ENCODE assay signal across 12 cellular contexts in the genomic region with DNA sequence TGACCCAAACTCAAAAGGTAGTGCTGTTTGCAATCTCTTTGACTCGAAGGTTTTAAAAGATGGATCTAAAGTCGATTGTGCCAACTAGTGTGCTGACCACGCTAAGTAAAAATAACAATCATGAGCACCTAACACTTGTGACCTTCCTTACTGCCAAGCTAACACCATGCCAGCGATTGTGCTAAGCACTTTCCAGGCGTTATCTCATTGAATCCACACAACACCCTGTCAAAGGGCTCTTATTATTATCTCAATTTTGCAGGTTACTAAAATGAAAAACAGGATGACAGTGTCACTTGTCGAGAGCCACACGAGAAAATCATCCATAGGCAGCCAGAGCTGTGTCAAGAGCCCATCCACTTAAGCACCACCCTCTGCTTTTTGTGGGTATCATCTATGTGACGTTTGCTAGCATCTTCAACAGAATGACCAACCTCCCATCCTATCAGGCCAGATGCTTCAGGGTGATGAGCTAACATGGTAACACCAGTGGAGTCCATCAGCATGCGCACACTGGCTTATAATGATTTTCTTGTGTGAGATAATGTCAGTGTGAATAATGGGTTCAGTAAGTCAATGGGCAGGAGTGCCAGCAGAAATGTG. TPM values are rescaled to one million over a fixed set of nuclear protein-coding genes. Genes with fewer than 3 reads are reported as not detected.
DNase-seq lines count a peak whose midpoint lies in the region; ATAC-seq and TF ChIP-seq lines count a peak whose summit lies in the region.
"Had no signal": no experiment of that assay in that cellular context is flagged by ENCODE, and none has a peak within 500 bp of the region (broad histone marks: within the 10 kb centered on the region; RNA-seq: fewer than 3 reads in every experiment).

No MANE protein-coding gene starts in this region.

- no peak for ATAC-seq in activated naive CD8-positive, alpha-beta T cell treated with anti-CD3 and anti-CD28 coated beads, Interleukin-2, amount 50 U/mL, for 24 hours

- TF ChIP-seq CTCF in colonic mucosa (IDR thresholded peaks at IDR 0.05), result no peak

- intact Hi-C loops in CD4-positive, alpha-beta memory T cell (cut with micrococcal nuclease), result loop anchor here (1.0 kb wide), 1 partner anchor 11 kb away; a partner anchor contains a TSS
- intact Hi-C loops in colonic mucosa (cut with DNase I), result no loop called here

- no peak overlapping the region for H3K27ac ChIP-seq in CD4-positive, alpha-beta memory T cell (ENCODE audit: low read depth, low read length)
- no peak overlapping the region for H3K27ac ChIP-seq in HUES6 (ENCODE audit: low read depth, low read length)
- H3K27ac ChIP-seq in muscle layer of duodenum (ENCODE audit: low read length), result no peak overlapping the region
- no peak overlapping the region for H3K27ac ChIP-seq in colonic mucosa

- CTCF ChIA-PET in CD4-positive, alpha-beta memory T cell (lab: Charles Lee; ENCODE audit: partially characterized antibody), result interaction anchor here (5.3 to 6.5 kb wide), 2 partner anchors 27 to 33 kb away, joined by 57 to 78 read pairs; no protein-coding TSS in a partner anchor

- peak overlapping the region; percentile 67 to 81 (median 77) for H3K4me3 Mint-ChIP-seq in CD4-positive, alpha-beta memory T cell
- peak overlapping the region; percentile 73 for H3K4me3 Mint-ChIP-seq in activated naive CD8-positive, alpha-beta T cell treated with anti-CD3 and anti-CD28 coated beads, Interleukin-2, amount 50 U/mL, for 24 hours

- H3K4me1 ChIP-seq in CD4-positive, alpha-beta memory T cell (ENCODE audit: insufficient read depth, low read length), result peaks cover 31% of the 10 kb centered on the region
- peaks cover 4% of the 10 kb centered on the region; the same call in 1 of the 2 replicates for H3K4me1 ChIP-seq in HUES6 (ENCODE audit: control insufficient read depth, insufficient read depth, low read length)
- peaks cover 0 to 8% of the 10 kb centered on the region in 2 donors for H3K4me1 ChIP-seq in muscle layer of duodenum (ENCODE audit: control insufficient read depth in 1 of 2, insufficient read depth in 2 of 2, low read length in 2 of 2)
- no peaks in the 10 kb centered on the region for H3K4me1 ChIP-seq in colonic mucosa

- peak overlapping the region; percentile 22 to 87 (median 80) for H3K27ac Mint-ChIP-seq in CD4-positive, alpha-beta memory T cell
- H3K27ac Mint-ChIP-seq in activated naive CD8-positive, alpha-beta T cell treated with anti-CD3 and anti-CD28 coated beads, Interleukin-2, amount 50 U/mL, for 24 hours, result peak overlapping the region; percentile 64

- H3K9ac ChIP-seq in HUES6 (ENCODE audit: low read length) (no peak overlapping the region), colonic mucosa (ENCODE audit: low read depth in 2 of 2, low read length in 2 of 2) (no peak overlapping the region)

- H3K36me3 ChIP-seq in CD4-positive, alpha-beta memory T cell (ENCODE audit: insufficient read depth, low read length), result no peaks in the 10 kb centered on the region
- H3K36me3 ChIP-seq in HUES6 (ENCODE audit: control insufficient read depth, insufficient read depth, low read length) (no peaks in the 10 kb centered on the region), muscle layer of duodenum (ENCODE audit: control insufficient read depth in 1 of 2, insufficient read depth in 2 of 2, low read length in 2 of 2) (no peaks in the 10 kb centered on the region), colonic mucosa (no peaks in the 10 kb centered on the region)
- H3K36me3 ChIP-seq: HAP-1 had no signal

- no peaks in the 10 kb centered on the region for H3K27me3 Mint-ChIP-seq in CD4-positive, alpha-beta memory T cell
- no peaks in the 10 kb centered on the region for H3K27me3 Mint-ChIP-seq in activated naive CD8-positive, alpha-beta T cell treated with anti-CD3 and anti-CD28 coated beads, Interleukin-2, amount 50 U/mL, for 24 hours

- no peaks in the 10 kb centered on the region for H3K27me3 ChIP-seq in CD4-positive, alpha-beta memory T cell (ENCODE audit: insufficient read depth, low read length)
- H3K27me3 ChIP-seq in HUES6 (ENCODE audit: control insufficient read depth, insufficient read depth, low read length) (peaks cover 48% of the 10 kb centered on the region), muscle layer of duodenum (ENCODE audit: low read depth, low read length) (no peaks in the 10 kb centered on the region), colonic mucosa (peaks cover 11% of the 10 kb centered on the region)

- DNase-seq in CD4-positive, alpha-beta memory T cell, result no peak
- no peak for DNase-seq in activated naive CD8-positive, alpha-beta T cell treated with anti-CD3 and anti-CD28 coated beads, Interleukin-2, amount 50 U/mL, for 24 hours
- DNase-seq in nucleus accumbens (lab: John Stamatoyannopoulos, UW) (no peak), NCI-H2081 treated with DMSO at 0.1 percent for 48 hours (lab: John Stamatoyannopoulos, UW) (no peak), NCI-H1417 treated with DMSO at 0.1 percent for 48 hours (lab: John Stamatoyannopoulos, UW) (no peak), colonic mucosa (no peak)
- DNase-seq: kidney, NCI-H187 treated with DMSO at 0.1 percent for 48 hours had no signal

- H3K9me3 Mint-ChIP-seq in CD4-positive, alpha-beta memory T cell, result no peaks in the 10 kb centered on the region
- no peaks in the 10 kb centered on the region for H3K9me3 Mint-ChIP-seq in activated naive CD8-positive, alpha-beta T cell treated with anti-CD3 and anti-CD28 coated beads, Interleukin-2, amount 50 U/mL, for 24 hours

- no peaks in the 10 kb centered on the region for H3K36me3 Mint-ChIP-seq in CD4-positive, alpha-beta memory T cell
- no peaks in the 10 kb centered on the region for H3K36me3 Mint-ChIP-seq in activated naive CD8-positive, alpha-beta T cell treated with anti-CD3 and anti-CD28 coated beads, Interleukin-2, amount 50 U/mL, for 24 hours (ENCODE audit: low read depth)

- H3K4me3 ChIP-seq in CD4-positive, alpha-beta memory T cell (ENCODE audit: low read length in 2 of 2), result peak overlapping the region in 1 of 2 donors; percentile 6
- H3K4me3 ChIP-seq in HUES6 (ENCODE audit: low read depth, low read length), result 0 out of 2 replicates have a peak overlapping the region, but pooled peaks have one; percentile 22
- peak overlapping the region; percentile 28 to 39 for H3K4me3 ChIP-seq in muscle layer of duodenum (ENCODE audit: low read depth in 1 of 2, low read length in 2 of 2)
- no peak overlapping the region for H3K4me3 ChIP-seq in colonic mucosa
- H3K4me3 ChIP-seq: HAP-1 had no signal

- H3K9me3 ChIP-seq in CD4-positive, alpha-beta memory T cell (ENCODE audit: control insufficient read depth in 1 of 2, low read length in 2 of 2), result no peaks in the 10 kb centered on the region
- H3K9me3 ChIP-seq in HUES6 (ENCODE audit: control insufficient read depth, insufficient read depth, low read depth, low read length) (peaks cover 13% of the 10 kb centered on the region; the same call in 1 of the 2 replicates), muscle layer of duodenum (ENCODE audit: control insufficient read depth in 1 of 2, low read length in 2 of 2) (no peaks in the 10 kb centered on the region), colonic mucosa (no peaks in the 10 kb centered on the region)
- H3K9me3 ChIP-seq: HAP-1 had no signal

- POLR2A ChIA-PET in CD4-positive, alpha-beta memory T cell (lab: Charles Lee; ENCODE audit: partially characterized antibody), result interaction anchor here (0.7 to 6.2 kb wide), 8 partner anchors 10 to 54 kb away, joined by 3 to 63 read pairs (median 14); a partner anchor contains a TSS

- H3K4me1 Mint-ChIP-seq in CD4-positive, alpha-beta memory T cell, result peaks cover 9 to 30% (median 20%) of the 10 kb centered on the region in 4 donors
- peaks cover 19% of the 10 kb centered on the region for H3K4me1 Mint-ChIP-seq in activated naive CD8-positive, alpha-beta T cell treated with anti-CD3 and anti-CD28 coated beads, Interleukin-2, amount 50 U/mL, for 24 hours

RNA-seq across cellular contexts. Expression of a gene that starts 0.9 kb away (rescaled TPM):
- 10 to 100 TPM; 14.9 to 15.6 TPM for total RNA-seq in CD4-positive, alpha-beta memory T cell
- 1 to 10 TPM; 3.2 to 5.6 TPM for polyA plus RNA-seq in CD4-positive, alpha-beta memory T cell
- 1 to 10 TPM; 1.2 to 1.4 TPM for total RNA-seq in colonic mucosa
- total RNA-seq: epithelial cell of proximal tubule had no signal

RNA-seq across cellular contexts. Expression of a gene that starts 10.9 kb away (rescaled TPM):
- 10 to 100 TPM; 60.0 to 63.9 TPM for total RNA-seq in CD4-positive, alpha-beta memory T cell
- 10 to 100 TPM; 30.4 to 41.4 TPM for polyA plus RNA-seq in CD4-positive, alpha-beta memory T cell
- 10 to 100 TPM; 28.5 to 55.0 TPM for total RNA-seq in colonic mucosa

RNA-seq across cellular contexts. Expression of a gene that starts 53.5 kb away (rescaled TPM):
- 10 to 100 TPM; 11.1 to 12.6 TPM for total RNA-seq in CD4-positive, alpha-beta memory T cell
- 10 to 100 TPM; 10.6 to 14.7 TPM for polyA plus RNA-seq in CD4-positive, alpha-beta memory T cell
- 10 to 100 TPM; 13.0 to 24.3 TPM for total RNA-seq in colonic mucosa

Comparison
In these comparisons a context has a peak if more than half of its experiments do, and no peak if none do; other contexts are left out.
1. RNA of a gene that starts 0.9 kb away (total RNA-seq): 14.9 to 15.6 TPM in CD4-positive, alpha-beta memory T cell; 1.2 to 1.4 TPM in colonic mucosa; every median in the first group is over 4 times any median in the second.